In genomic region chr15:100201376-100202280, GRCh38 we compare ENCODE assay signal across 10 cellular contexts.
A peak's percentile ranks its signal among the peaks of the same experiment; 100 is the strongest.
DNase-seq lines count a peak whose midpoint lies in the region; ATAC-seq and TF ChIP-seq lines count a peak whose summit lies in the region.
"Had no signal": no experiment of that assay in that cellular context is flagged by ENCODE, and none has a peak within 500 bp of the region (broad histone marks: within the 10 kb centered on the region; RNA-seq: fewer than 3 reads in every experiment).

No MANE protein-coding gene starts in this region.

- H3K36me3 ChIP-seq in osteoblast (ENCODE audit: insufficient read depth, low read length): no peaks in the 10 kb centered on the region

- in situ Hi-C loops in astrocyte of the spinal cord (cut with HindIII; ENCODE audit: low sequenced_read_pairs): no loop called here

- no peak overlapping the region for H3K4me2 ChIP-seq in osteoblast (ENCODE audit: insufficient read depth, low read length)

- no peak overlapping the region for H2AFZ ChIP-seq in osteoblast (ENCODE audit: low read length)

- no peaks in the 10 kb centered on the region for H3K79me2 ChIP-seq in osteoblast (ENCODE audit: insufficient read depth, low read length)

- no peaks in the 10 kb centered on the region for H4K20me1 ChIP-seq in osteoblast (ENCODE audit: insufficient read depth, low read length)

- H3K4me3 ChIP-seq in astrocyte of the spinal cord (ENCODE audit: low read depth, low read length): no peak overlapping the region
- no peak overlapping the region for H3K4me3 ChIP-seq in osteoblast (ENCODE audit: insufficient read depth, low read length)

- no peaks in the 10 kb centered on the region for H3K9me3 ChIP-seq in osteoblast (ENCODE audit: low read depth, low read length)

- DNase-seq in astrocyte of the spinal cord (ENCODE audit: low read depth, low spot score): peak; percentile 62
- peak; percentile 53 for DNase-seq in osteoblast (ENCODE audit: insufficient read length, low spot score, missing footprints)
- no peak for DNase-seq in NCI-H1694 (lab: John Stamatoyannopoulos, UW)
- no peak for DNase-seq in EL
- DNase-seq in erythroblast (lab: John Stamatoyannopoulos, UW): no peak
- no peak for DNase-seq in NCI-H69 (lab: John Stamatoyannopoulos, UW)
- DNase-seq: NCI-H2171 treated with DMSO at 0.1 percent for 48 hours; stimulated activated CD4-positive, alpha-beta T cell treated with anti-CD3 and anti-CD28 coated beads, Interleukin-2, amount 100 ng/mL, for 48 hours had no signal

- H3K27me3 ChIP-seq in osteoblast (ENCODE audit: insufficient read depth, low read length): no peaks in the 10 kb centered on the region

- TF ChIP-seq POLR2A in erythroblast (IDR thresholded peaks at IDR 0.05; ENCODE audit: low read length): no peak

- no peak overlapping the region for H3K27ac ChIP-seq in osteoblast (ENCODE audit: low read depth, low read length)

- ATAC-seq in GM18511 (IDR thresholded peaks at IDR 0.05; ENCODE audit: unreplicated experiment): peak; percentile 72
- peak; percentile 62 for ATAC-seq in HG03432 (IDR thresholded peaks at IDR 0.05; ENCODE audit: unreplicated experiment)

- TF ChIP-seq CTCF in astrocyte of the spinal cord (IDR thresholded peaks at IDR 0.05; ENCODE audit: low read depth, low read length) (no peak), osteoblast (IDR thresholded peaks at IDR 0.05; ENCODE audit: extremely low read depth, low read depth, low read length) (no peak)

- no peaks in the 10 kb centered on the region for H3K4me1 ChIP-seq in osteoblast (ENCODE audit: insufficient read depth, low read length)

Comparison
In these comparisons a context has a peak if more than half of its experiments do, and no peak if none do; other contexts are left out.
1. DNase-seq: peak in astrocyte of the spinal cord (single experiment) and osteoblast (single experiment); none in NCI-H1694 (single experiment), EL (single experiment), erythroblast (0 of 2) and NCI-H69 (single experiment).